Comparison of ENCODE assay signal across 10 cellular contexts in the genomic region with DNA sequence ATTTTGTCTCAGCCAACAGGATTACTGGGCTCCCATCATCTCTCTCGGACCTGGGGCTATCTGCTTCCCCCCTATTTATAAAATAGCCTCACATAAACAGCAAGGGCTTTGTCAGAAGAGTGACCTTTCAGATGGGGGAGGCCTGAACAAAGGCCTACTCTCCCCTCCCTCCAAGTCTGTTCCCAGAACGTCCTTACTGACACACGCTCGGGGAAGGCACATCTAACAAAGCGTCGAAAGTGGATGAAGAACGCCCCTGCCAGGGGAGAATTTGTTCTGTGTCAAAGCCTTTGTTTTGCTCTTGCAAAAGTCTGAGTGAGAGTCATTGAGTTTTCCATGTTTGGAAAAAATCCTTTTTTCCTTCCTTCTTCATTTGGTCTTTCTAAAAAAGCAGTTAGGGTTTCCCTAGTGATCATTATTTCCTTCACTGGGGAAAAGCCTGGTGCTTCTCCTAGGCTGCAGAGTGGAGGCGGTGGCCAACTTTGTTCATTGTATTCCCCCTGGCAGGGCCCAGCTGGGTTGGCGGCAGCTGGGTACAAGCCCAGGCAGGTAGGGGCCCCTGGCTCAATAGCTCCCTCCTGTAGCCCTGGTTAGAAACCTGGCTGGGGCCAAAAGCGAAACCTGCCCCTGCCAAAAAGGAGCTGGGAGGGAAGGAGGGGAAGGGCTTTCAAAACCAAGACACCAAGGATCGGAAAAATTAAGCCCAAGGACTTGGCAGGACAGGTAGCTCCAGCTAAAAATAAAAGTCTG.
DNase-seq lines count a peak whose midpoint lies in the region; ATAC-seq and TF ChIP-seq lines count a peak whose summit lies in the region.
"Had no signal": no experiment of that assay in that cellular context is flagged by ENCODE, and none has a peak within 500 bp of the region (broad histone marks: within the 10 kb centered on the region; RNA-seq: fewer than 3 reads in every experiment).

No MANE protein-coding gene starts in this region.

- H3K36me3 ChIP-seq in heart left ventricle: no peaks in the 10 kb centered on the region
- no peaks in the 10 kb centered on the region for H3K36me3 ChIP-seq in lower lobe of right lung
- H3K36me3 ChIP-seq in vagina: no peaks in the 10 kb centered on the region
- H3K36me3 ChIP-seq: BLaER1 treated with 17β-estradiol and CSF1 and Interleukin-3, amounts not matched to agents 10 nM and 100 nM had no signal

- H3K4me3 ChIP-seq in heart left ventricle (no peak overlapping the region), lower lobe of right lung (no peak overlapping the region), vagina (no peak overlapping the region)
- H3K4me3 ChIP-seq: BLaER1 treated with 17β-estradiol and CSF1 and Interleukin-3, amounts not matched to agents 10 nM and 100 nM; K562 had no signal

- TF ChIP-seq POLR2A in heart left ventricle (IDR thresholded peaks at IDR 0.05) (no peak), vagina (IDR thresholded peaks at IDR 0.05) (no peak)

- H3K36me3 Mint-ChIP-seq in activated CD8-positive, alpha-beta T cell treated with anti-CD3 and anti-CD28 coated beads for 36 hours (ENCODE audit: low read depth): peaks cover 26% of the 10 kb centered on the region

- POLR2A ChIA-PET in activated CD8-positive, alpha-beta T cell treated with anti-CD3 and anti-CD28 coated beads for 36 hours (lab: Charles Lee): interaction anchor here (0.6 to 3.4 kb wide), 5 partner anchors 14 to 34 kb away, joined by 3 to 17 read pairs (median 3); no protein-coding TSS in a partner anchor

- peak overlapping the region in 9 of 12 donors; percentile 65 to 94 (median 87) for H3K27ac ChIP-seq in heart left ventricle
- H3K27ac ChIP-seq in lower lobe of right lung: peak overlapping the region; percentile 59
- peak overlapping the region; percentile 98 for H3K27ac ChIP-seq in vagina

- H3K4me3 Mint-ChIP-seq in activated CD8-positive, alpha-beta T cell treated with anti-CD3 and anti-CD28 coated beads for 36 hours: no peak overlapping the region

- H3K9me3 Mint-ChIP-seq in activated CD8-positive, alpha-beta T cell treated with anti-CD3 and anti-CD28 coated beads for 36 hours: no peaks in the 10 kb centered on the region

- peaks cover 77% of the 10 kb centered on the region for H3K4me1 Mint-ChIP-seq in activated CD8-positive, alpha-beta T cell treated with anti-CD3 and anti-CD28 coated beads for 36 hours (ENCODE audit: low read depth)

- H3K4me1 ChIP-seq in heart left ventricle (peaks cover 0 to 100% (median 87%) of the 10 kb centered on the region in 12 donors), lower lobe of right lung (peaks cover 97% of the 10 kb centered on the region), vagina (peaks cover 100% of the 10 kb centered on the region)

- intact Hi-C loops in heart left ventricle (cut with DNase I): loop anchor here in 2 of 10 donors (5.0 kb wide), 2 partner anchors 74 to 79 kb away; a partner anchor contains a TSS
- intact Hi-C loops in left cardiac atrium (cut with DNase I): loop anchor here in 1 of 2 donors (10.0 kb wide), 1 partner anchor 77 kb away; a partner anchor contains a TSS
- intact Hi-C loops in activated CD8-positive, alpha-beta T cell treated with anti-CD3 and anti-CD28 coated beads for 36 hours (cut with micrococcal nuclease): no loop called here
- intact Hi-C loops in lower lobe of right lung (cut with DNase I): no loop called here
- intact Hi-C loops in vagina (cut with DNase I): no loop called here

- CTCF ChIA-PET in activated CD8-positive, alpha-beta T cell treated with anti-CD3 and anti-CD28 coated beads for 36 hours (lab: Charles Lee): interaction anchor here (0.9 to 2.1 kb wide), 4 partner anchors 14 to 30 kb away, joined by 3 to 9 read pairs (median 6); no protein-coding TSS in a partner anchor

- TF ChIP-seq CTCF in heart left ventricle (IDR thresholded peaks at IDR 0.05) (no peak), lower lobe of right lung (IDR thresholded peaks at IDR 0.05) (no peak), vagina (IDR thresholded peaks at IDR 0.05) (no peak)
- TF ChIP-seq CTCF in activated CD8-positive, alpha-beta T cell treated with anti-CD3 and anti-CD28 coated beads for 36 hours (IDR thresholded peaks at IDR 0.05): no peak

- no peaks in the 10 kb centered on the region for H3K27me3 ChIP-seq in heart left ventricle
- no peaks in the 10 kb centered on the region for H3K27me3 ChIP-seq in lower lobe of right lung (ENCODE audit: low read depth)
- no peaks in the 10 kb centered on the region for H3K27me3 ChIP-seq in vagina
- H3K27me3 ChIP-seq: BLaER1 treated with 17β-estradiol and CSF1 and Interleukin-3, amounts not matched to agents 10 nM and 100 nM had no signal

- peak overlapping the region; percentile 96 for H3K27ac Mint-ChIP-seq in activated CD8-positive, alpha-beta T cell treated with anti-CD3 and anti-CD28 coated beads for 36 hours

- DNase-seq in heart left ventricle (peak in 3 of 5 donors; percentile 18 to 48 (median 30)), left cardiac atrium (no peak), lower lobe of right lung (no peak), vagina (ENCODE audit: extremely low spot score in 2 of 2) (no peak), ecto neural progenitor cell (ENCODE audit: low spot score) (no peak), inferior parietal cortex (ENCODE audit: extremely low spot score) (no peak)
- DNase-seq in activated CD8-positive, alpha-beta T cell treated with anti-CD3 and anti-CD28 coated beads for 36 hours: no peak

- ATAC-seq in heart left ventricle (no peak), left cardiac atrium (no peak), lower lobe of right lung (no peak), GM19463 (IDR thresholded peaks at IDR 0.05; ENCODE audit: unreplicated experiment) (no peak)
- no peak for ATAC-seq in activated CD8-positive, alpha-beta T cell treated with anti-CD3 and anti-CD28 coated beads for 36 hours
- ATAC-seq: K562 had no signal

- H3K9me3 ChIP-seq in heart left ventricle: no peaks in the 10 kb centered on the region
- no peaks in the 10 kb centered on the region for H3K9me3 ChIP-seq in lower lobe of right lung
- no peaks in the 10 kb centered on the region for H3K9me3 ChIP-seq in vagina
- H3K9me3 ChIP-seq: BLaER1 treated with 17β-estradiol and CSF1 and Interleukin-3, amounts not matched to agents 10 nM and 100 nM had no signal

- no peaks in the 10 kb centered on the region for H3K27me3 Mint-ChIP-seq in activated CD8-positive, alpha-beta T cell treated with anti-CD3 and anti-CD28 coated beads for 36 hours

- WGBS in heart left ventricle, 4 donors: 57 to 82% (median 67%) methylated on average over 11 of the region's 11 CpGs

Comparison
In these comparisons a context has a peak if more than half of its experiments do, and no peak if none do; other contexts are left out.
1. DNase-seq: peak in heart left ventricle (3 of 5); none in left cardiac atrium (single experiment), activated CD8-positive, alpha-beta T cell treated with anti-CD3 and anti-CD28 coated beads for 36 hours (single experiment), lower lobe of right lung (single experiment), vagina (0 of 2), ecto neural progenitor cell (single experiment) and inferior parietal cortex (single experiment).
2. Peak in every context shown above with its lines, with median percentiles within 50 percentile points of each other: H3K27ac ChIP-seq.